ENCODE assay signal across 19 cellular contexts in the genomic region with DNA sequence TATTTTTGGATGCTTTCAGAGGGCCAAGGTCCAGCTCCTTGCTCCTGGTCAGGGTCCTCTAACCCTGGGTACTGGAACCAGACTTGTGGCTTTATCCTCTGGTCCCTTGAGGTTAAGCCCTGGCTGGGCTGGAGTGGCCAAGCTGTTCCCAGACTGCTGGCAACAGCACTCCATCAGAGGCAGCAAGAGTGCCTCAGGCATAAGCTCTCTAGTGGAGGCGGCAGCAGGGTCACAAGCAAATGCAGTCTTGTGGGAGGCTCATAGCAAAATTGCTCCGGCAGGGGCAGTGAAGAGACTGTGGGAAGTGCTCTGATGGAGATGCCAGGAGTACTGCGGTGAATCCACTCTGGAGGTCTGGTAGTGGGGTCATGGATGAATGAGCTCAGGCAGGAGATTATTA.
"Had no signal": no experiment of that assay in that cellular context is flagged by ENCODE, and none has a peak within 500 bp of the region (broad histone marks: within the 10 kb centered on the region; RNA-seq: fewer than 3 reads in every experiment).

No MANE protein-coding gene starts in this region.

- H3K27ac ChIP-seq: brain microvascular endothelial cell, gastroesophageal sphincter, heart right ventricle, prostate gland, sigmoid colon, SK-N-MC, uterus had no signal

- H3K27me3 ChIP-seq: brain microvascular endothelial cell, sigmoid colon, uterus had no signal

- H3K4me1 ChIP-seq: gastroesophageal sphincter, heart right ventricle, prostate gland, sigmoid colon, uterus had no signal

- H3K4me3 Mint-ChIP-seq: activated naive CD4-positive, alpha-beta T cell treated with anti-CD3 and anti-CD28 coated beads, Interleukin-2, amount 10 ng/mL, durations not matched to agents 7 days and 5 days; memory B cell; naive B cell; neural crest cell; stimulated activated naive B cell treated with anti-CD40 and anti-IgM and Interleukin-4, amounts not matched to agents 10 μg/mL and 1 μg/mL and 100 μg/mL, for 72 hours; T-cell had no signal

- H3K4me1 Mint-ChIP-seq: activated naive CD4-positive, alpha-beta T cell treated with anti-CD3 and anti-CD28 coated beads, Interleukin-2, amount 10 ng/mL, durations not matched to agents 7 days and 5 days; memory B cell; naive B cell; stimulated activated naive B cell treated with anti-CD40 and anti-IgM and Interleukin-4, amounts not matched to agents 10 μg/mL and 1 μg/mL and 100 μg/mL, for 72 hours; T-cell had no signal

- H3K27ac Mint-ChIP-seq: activated naive CD4-positive, alpha-beta T cell treated with anti-CD3 and anti-CD28 coated beads, Interleukin-2, amount 10 ng/mL, durations not matched to agents 7 days and 5 days; memory B cell; naive B cell; stimulated activated naive B cell treated with anti-CD40 and anti-IgM and Interleukin-4, amounts not matched to agents 10 μg/mL and 1 μg/mL and 100 μg/mL, for 72 hours; T-cell had no signal

- H3K36me3 Mint-ChIP-seq: activated naive CD4-positive, alpha-beta T cell treated with anti-CD3 and anti-CD28 coated beads, Interleukin-2, amount 10 ng/mL, durations not matched to agents 7 days and 5 days; memory B cell; stimulated activated naive B cell treated with anti-CD40 and anti-IgM and Interleukin-4, amounts not matched to agents 10 μg/mL and 1 μg/mL and 100 μg/mL, for 72 hours had no signal

- H3K9me3 ChIP-seq: prostate gland, sigmoid colon had no signal

- H3K4me3 ChIP-seq: gastroesophageal sphincter, heart right ventricle, mucosa of descending colon, prostate gland, sigmoid colon, SK-N-MC, uterus had no signal

- H3K36me3 ChIP-seq: brain microvascular endothelial cell, gastroesophageal sphincter, heart right ventricle, prostate gland, sigmoid colon, uterus had no signal

- DNase-seq: activated CD4-positive, alpha-beta T cell treated with anti-CD3 and anti-CD28 coated beads, Interleukin-2, amount 50 U/mL, for 1 hour; aorta; brain microvascular endothelial cell; central memory CD4-positive, alpha-beta T cell; erythroblast; heart right ventricle; left ventricle myocardium superior; mucosa of descending colon; naive B cell; sigmoid colon; stimulated activated naive B cell treated with anti-CD40 and anti-IgM and Interleukin-4, amounts not matched to agents 10 μg/mL and 1 μg/mL and 100 μg/mL, for 72 hours; T-cell; uterus had no signal

- ATAC-seq: gastroesophageal sphincter; left ventricle myocardium superior; mucosa of descending colon; stimulated activated naive B cell treated with anti-CD40 and anti-IgM and Interleukin-4, amounts not matched to agents 10 μg/mL and 1 μg/mL and 100 μg/mL, for 72 hours; T-cell had no signal
